Comparison of ENCODE assay signal across 8 cellular contexts in genomic region chr20:33992145-33992922, GRCh38. TPM values are rescaled to one million over a fixed set of nuclear protein-coding genes. Genes with fewer than 3 reads are reported as not detected.
DNase-seq lines count a peak whose midpoint lies in the region; ATAC-seq lines count a peak whose summit lies in the region.

No MANE protein-coding gene starts in this region.

- no peak for ATAC-seq in GM19467 (IDR thresholded peaks at IDR 0.05; ENCODE audit: unreplicated experiment)

- H3K27ac ChIP-seq in subcutaneous abdominal adipose tissue (ENCODE audit: low read depth, low read length), result peak overlapping the region; percentile 86

- peak overlapping the region; percentile 92 for H3K4me3 Mint-ChIP-seq in activated naive CD4-positive, alpha-beta T cell treated with anti-CD3 and anti-CD28 coated beads, Interleukin-2, amount 50 U/mL, for 24 hours
- H3K4me3 Mint-ChIP-seq in activated T-helper 2 cell treated with anti-CD3 and anti-CD28 coated beads, Interferon-gamma antibody, Interleukin-2, Interleukin-4, amounts not matched to agents 10 μg/mL and 5 μg/mL and 100 μg/mL, durations not matched to agents 14 hours and 24 hours and 36 hours (ENCODE audit: low read depth), result peak overlapping the region; percentile 91

- intact Hi-C loops in activated T-helper 2 cell treated with anti-CD3 and anti-CD28 coated beads, Interferon-gamma antibody, Interleukin-2, Interleukin-4, amounts not matched to agents 10 μg/mL and 5 μg/mL and 100 μg/mL, durations not matched to agents 14 hours and 24 hours and 36 hours (cut with micrococcal nuclease), result loop anchor here (10.0 kb wide), 4 partner anchors 308 to 1782 kb away; partner anchors contain the start of genes DYNLRB1, E2F1, PHF20 and SNTA1

- H3K4me1 Mint-ChIP-seq in activated naive CD4-positive, alpha-beta T cell treated with anti-CD3 and anti-CD28 coated beads, Interleukin-2, amount 50 U/mL, for 24 hours, result peaks cover 55% of the 10 kb centered on the region
- peaks cover 33% of the 10 kb centered on the region for H3K4me1 Mint-ChIP-seq in activated T-helper 2 cell treated with anti-CD3 and anti-CD28 coated beads, Interferon-gamma antibody, Interleukin-2, Interleukin-4, amounts not matched to agents 10 μg/mL and 5 μg/mL and 100 μg/mL, durations not matched to agents 14 hours and 24 hours and 36 hours (ENCODE audit: low read depth)

- H3K36me3 Mint-ChIP-seq in activated naive CD4-positive, alpha-beta T cell treated with anti-CD3 and anti-CD28 coated beads, Interleukin-2, amount 50 U/mL, for 24 hours, result peaks cover 3% of the 10 kb centered on the region
- H3K36me3 Mint-ChIP-seq in activated T-helper 2 cell treated with anti-CD3 and anti-CD28 coated beads, Interferon-gamma antibody, Interleukin-2, Interleukin-4, amounts not matched to agents 10 μg/mL and 5 μg/mL and 100 μg/mL, durations not matched to agents 14 hours and 24 hours and 36 hours (ENCODE audit: low read depth), result peaks cover 26% of the 10 kb centered on the region

- H3K27me3 Mint-ChIP-seq in activated naive CD4-positive, alpha-beta T cell treated with anti-CD3 and anti-CD28 coated beads, Interleukin-2, amount 50 U/mL, for 24 hours, result no peaks in the 10 kb centered on the region
- no peaks in the 10 kb centered on the region for H3K27me3 Mint-ChIP-seq in activated T-helper 2 cell treated with anti-CD3 and anti-CD28 coated beads, Interferon-gamma antibody, Interleukin-2, Interleukin-4, amounts not matched to agents 10 μg/mL and 5 μg/mL and 100 μg/mL, durations not matched to agents 14 hours and 24 hours and 36 hours (ENCODE audit: low read depth)

- H3K36me3 ChIP-seq in subcutaneous abdominal adipose tissue (ENCODE audit: control insufficient read depth in 5 of 5, insufficient read depth in 5 of 5, low read length in 5 of 5), result no peaks in the 10 kb centered on the region

- H3K9ac ChIP-seq in subcutaneous abdominal adipose tissue (ENCODE audit: low read length in 5 of 5), result peak overlapping the region; percentile 71 to 87 (median 80)

- no peaks in the 10 kb centered on the region for H3K9me3 Mint-ChIP-seq in activated naive CD4-positive, alpha-beta T cell treated with anti-CD3 and anti-CD28 coated beads, Interleukin-2, amount 50 U/mL, for 24 hours
- no peaks in the 10 kb centered on the region for H3K9me3 Mint-ChIP-seq in activated T-helper 2 cell treated with anti-CD3 and anti-CD28 coated beads, Interferon-gamma antibody, Interleukin-2, Interleukin-4, amounts not matched to agents 10 μg/mL and 5 μg/mL and 100 μg/mL, durations not matched to agents 14 hours and 24 hours and 36 hours

- H3K4me1 ChIP-seq in subcutaneous abdominal adipose tissue (ENCODE audit: control insufficient read depth in 5 of 5, insufficient read depth in 5 of 5, low read length in 5 of 5), result peaks cover 12 to 37% (median 34%) of the 10 kb centered on the region in 5 donors

- DNase-seq in activated naive CD4-positive, alpha-beta T cell treated with Interleukin-2 at 50 U/mL for 16 hours, result no peak
- DNase-seq in activated T-helper 2 cell treated with anti-CD3 and anti-CD28 coated beads, Interferon-gamma antibody, Interleukin-2, Interleukin-4, amounts not matched to agents 10 μg/mL and 5 μg/mL and 100 μg/mL, durations not matched to agents 14 hours and 24 hours and 36 hours (ENCODE audit: low spot score), result no peak
- DNase-seq in NCI-H524 (lab: John Stamatoyannopoulos, UW), result no peak
- DNase-seq in NCI-H1694 (lab: John Stamatoyannopoulos, UW), result no peak

- H3K27ac Mint-ChIP-seq in activated naive CD4-positive, alpha-beta T cell treated with anti-CD3 and anti-CD28 coated beads, Interleukin-2, amount 50 U/mL, for 24 hours, result peak overlapping the region; percentile 97
- peak overlapping the region; percentile 84 for H3K27ac Mint-ChIP-seq in activated T-helper 2 cell treated with anti-CD3 and anti-CD28 coated beads, Interferon-gamma antibody, Interleukin-2, Interleukin-4, amounts not matched to agents 10 μg/mL and 5 μg/mL and 100 μg/mL, durations not matched to agents 14 hours and 24 hours and 36 hours

- H3K4me3 ChIP-seq in iPS-18c (ENCODE audit: insufficient read depth, low read depth, low read length), result peak overlapping the region; percentile 70
- peak overlapping the region; percentile 84 to 100 (median 91) for H3K4me3 ChIP-seq in subcutaneous abdominal adipose tissue (ENCODE audit: low read depth in 1 of 5, low read length in 5 of 5)

- no peaks in the 10 kb centered on the region for H3K27me3 ChIP-seq in subcutaneous abdominal adipose tissue (ENCODE audit: control insufficient read depth in 5 of 5, insufficient read depth in 4 of 5, low read length in 5 of 5)

- H3K9me3 ChIP-seq in iPS-18c (ENCODE audit: control insufficient read depth, insufficient read depth, low read length) (peaks cover 3% of the 10 kb centered on the region), subcutaneous abdominal adipose tissue (ENCODE audit: control insufficient read depth in 5 of 5, low read length in 5 of 5) (no peaks in the 10 kb centered on the region)

RNA-seq across cellular contexts. Expression of gene RALY, which starts 1.4 kb away (rescaled TPM):
- total RNA-seq in activated T-helper 2 cell treated with anti-CD3 and anti-CD28 coated beads, Interferon-gamma antibody, Interleukin-2, Interleukin-4, amounts not matched to agents 10 μg/mL and 5 μg/mL and 100 μg/mL, durations not matched to agents 14 hours and 24 hours and 36 hours, result 149 and 153 TPM in 2 replicates
